ENCODE assay signal across 8 cellular contexts in genomic region chr11:90323289-90323688, GRCh38.
"Had no signal": no experiment of that assay in that cellular context is flagged by ENCODE, and none has a peak within 500 bp of the region (broad histone marks: within the 10 kb centered on the region; RNA-seq: fewer than 3 reads in every experiment).

No MANE protein-coding gene starts in this region.

- DNase-seq: GDM1, GF-D8 had no signal

- H3K4me3 ChIP-seq: GM12878 had no signal

- ATAC-seq: GM12878 had no signal

- FAIRE-seq: G401.6, GM12878, GM12891, GM12892, GM18507, GM19239 had no signal
